In genomic region chr2:184685999-184686841, GRCh38 we compare ENCODE assay signal across 18 cellular contexts.
DNase-seq lines count a peak whose midpoint lies in the region; ATAC-seq and TF ChIP-seq lines count a peak whose summit lies in the region.
"Had no signal": no experiment of that assay in that cellular context is flagged by ENCODE, and none has a peak within 500 bp of the region (broad histone marks: within the 10 kb centered on the region; RNA-seq: fewer than 3 reads in every experiment).

No MANE protein-coding gene starts in this region.

- H2BK12ac ChIP-seq in H9 (ENCODE audit: insufficient read length, low read depth, low read length), result no peak overlapping the region

- no peaks in the 10 kb centered on the region for H3K79me2 ChIP-seq in H9 (ENCODE audit: insufficient read depth, low read length)

- no peak overlapping the region for H2BK120ac ChIP-seq in H9 (ENCODE audit: low read depth, low read length, poor library complexity, severe bottlenecking)

- H3K36me3 Mint-ChIP-seq in H9 (ENCODE audit: insufficient read depth in 1 of 3, low read depth in 3 of 3), result no peaks in the 10 kb centered on the region

- no peaks in the 10 kb centered on the region for H3K27me3 Mint-ChIP-seq in H9 (ENCODE audit: low read depth)
- H3K27me3 Mint-ChIP-seq: central memory CD8-positive, alpha-beta T cell; stimulated activated naive CD8-positive, alpha-beta T cell treated with anti-CD3 and anti-CD28 coated beads, Interleukin-15, Interleukin-2, amounts not matched to agents 100 ng/mL and 50 ng/mL, for 24 hours had no signal

- H3T11ph ChIP-seq in H9 (ENCODE audit: low read length), result no peak overlapping the region

- no peaks in the 10 kb centered on the region for H3K36me3 ChIP-seq in body of pancreas (replicated peaks in 1 of 2; ENCODE audit: insufficient read depth in 1 of 2, low read depth in 2 of 2)
- no peaks in the 10 kb centered on the region for H3K36me3 ChIP-seq in HAP-1 (replicated peaks)
- H3K36me3 ChIP-seq: esophagus squamous epithelium had no signal

- H3K27me3 ChIP-seq in H9 (ENCODE audit: insufficient read depth, low read length), result no peaks in the 10 kb centered on the region
- no peaks in the 10 kb centered on the region for H3K27me3 ChIP-seq in body of pancreas
- H3K27me3 ChIP-seq in HAP-1 (ENCODE audit: low read depth), result no peaks in the 10 kb centered on the region
- H3K27me3 ChIP-seq: esophagus squamous epithelium had no signal

- no peaks in the 10 kb centered on the region for H3K23me2 ChIP-seq in H9 (ENCODE audit: insufficient read length, low read depth, low read length, poor library complexity, severe bottlenecking)

- no peak overlapping the region for H3K9ac ChIP-seq in H9 (ENCODE audit: extremely low read depth, insufficient read length, low read length)

- H3K4me1 ChIP-seq in H9 (ENCODE audit: insufficient read depth, low read length) (no peaks in the 10 kb centered on the region), body of pancreas (no peaks in the 10 kb centered on the region), HAP-1 (no peaks in the 10 kb centered on the region)
- H3K4me1 ChIP-seq: esophagus squamous epithelium had no signal

- TF ChIP-seq CTCF in H9 (conservative IDR thresholded peaks at IDR 0.05) (no peak), GM10266 (IDR thresholded peaks at IDR 0.05; ENCODE audit: control insufficient read depth, insufficient read depth, low read depth, missing control alignments) (no peak), body of pancreas (IDR thresholded peaks at IDR 0.05) (no peak)

- H3K4me3 ChIP-seq in body of pancreas (no peak overlapping the region), HAP-1 (no peak overlapping the region)
- H3K4me3 ChIP-seq: esophagus squamous epithelium had no signal

- H3K79me1 ChIP-seq in H9 (ENCODE audit: insufficient read depth, low read depth, low read length, poor library complexity, severe bottlenecking), result no peaks in the 10 kb centered on the region

- H4K91ac ChIP-seq in H9 (ENCODE audit: insufficient read length, low read depth, low read length), result no peak overlapping the region

- peak; percentile 52 for DNase-seq in ELR (ENCODE audit: low read depth)
- DNase-seq in H9, result peak; percentile 15
- DNase-seq in amniotic epithelial cell (ENCODE audit: low read depth), result peak; percentile 76
- peak; percentile 70 for DNase-seq in iris pigment epithelial cell (ENCODE audit: low read depth)
- DNase-seq in GM10266 (ENCODE audit: extremely low spot score), result no peak
- no peak for DNase-seq in body of pancreas
- no peak for DNase-seq in HAP-1 (ENCODE audit: low spot score in 2 of 2)
- DNase-seq: activated CD4-positive, alpha-beta T cell treated with anti-CD3 and anti-CD28 coated beads, Interleukin-2, amount 50 U/mL, for 48 hours; AML-193; DMS79 treated with DMSO at 0.1 percent for 48 hours; esophagus squamous epithelium; NCI-H345; stimulated activated CD4-positive, alpha-beta T cell treated with anti-CD3 and anti-CD28 coated beads, Interleukin-4, amount 100 ng/mL, for 4 hours had no signal

- H2BK15ac ChIP-seq in H9 (ENCODE audit: low read depth, low read length), result no peak overlapping the region

- H3K9me3 Mint-ChIP-seq in H9, result no peaks in the 10 kb centered on the region
- H3K9me3 Mint-ChIP-seq: activated T-helper 2 cell treated with anti-CD3 and anti-CD28 coated beads, Interferon-gamma antibody, Interleukin-2, Interleukin-4, amounts not matched to agents 10 μg/mL and 5 μg/mL and 100 μg/mL, durations not matched to agents 14 hours and 24 hours and 36 hours; stimulated activated naive CD8-positive, alpha-beta T cell treated with anti-CD3 and anti-CD28 coated beads, Interleukin-15, Interleukin-2, amounts not matched to agents 100 ng/mL and 50 ng/mL, for 24 hours; T-helper 1 cell treated with Interleukin-12 subunit alpha and Interleukin-12 subunit beta and Interleukin-4 antibody, amounts not matched to agents 30 μg/mL and 1 μg/mL, for 36 hours had no signal

- H3K9me3 ChIP-seq in H9 (ENCODE audit: control insufficient read depth, low read depth, low read length) (no peaks in the 10 kb centered on the region), body of pancreas (no peaks in the 10 kb centered on the region), HAP-1 (no peaks in the 10 kb centered on the region)
- H3K9me3 ChIP-seq: esophagus squamous epithelium had no signal

- ATAC-seq in HG02885 (IDR thresholded peaks at IDR 0.05; ENCODE audit: poor library complexity, unreplicated experiment) (no peak), body of pancreas (no peak)

- H3K27ac ChIP-seq in H9 (ENCODE audit: insufficient read length, low read depth, low read length) (no peak overlapping the region), body of pancreas (no peak overlapping the region)
- H3K27ac ChIP-seq: esophagus squamous epithelium had no signal

- in situ Hi-C loops in HAP-1 (cut with MboI; ENCODE audit: low sequenced_read_pairs), result no loop called here

- intact Hi-C loops in body of pancreas (cut with DNase I), result no loop called here

- no peak overlapping the region for H2AK5ac ChIP-seq in H9 (ENCODE audit: insufficient read length, low read length)

- H4K5ac ChIP-seq in H9 (ENCODE audit: insufficient read length, low read depth, low read length), result no peak overlapping the region

- no peak overlapping the region for H3K4ac ChIP-seq in H9 (ENCODE audit: low read depth, low read length)

- no peak overlapping the region for H3K23ac ChIP-seq in H9 (ENCODE audit: insufficient read length, low read depth, low read length)

- H4K8ac ChIP-seq in H9 (replicated peaks; ENCODE audit: insufficient read length, low read depth, low read length), result no peak overlapping the region

- no peak overlapping the region for H3K27ac Mint-ChIP-seq in H9
- H3K27ac Mint-ChIP-seq: activated T-helper 2 cell treated with anti-CD3 and anti-CD28 coated beads, Interferon-gamma antibody, Interleukin-2, Interleukin-4, amounts not matched to agents 10 μg/mL and 5 μg/mL and 100 μg/mL, durations not matched to agents 14 hours and 24 hours and 36 hours; stimulated activated naive CD8-positive, alpha-beta T cell treated with anti-CD3 and anti-CD28 coated beads, Interleukin-15, Interleukin-2, amounts not matched to agents 100 ng/mL and 50 ng/mL, for 24 hours; T-helper 1 cell treated with Interleukin-12 subunit alpha and Interleukin-12 subunit beta and Interleukin-4 antibody, amounts not matched to agents 30 μg/mL and 1 μg/mL, for 36 hours had no signal

- no peak overlapping the region for H2BK20ac ChIP-seq in H9 (ENCODE audit: low read depth, low read length, poor library complexity, severe bottlenecking)

- WGBS in H9 (ENCODE audit: extremely low coverage, insufficient read length, low lambda C conversion rate), result no CpG with 5 or more reads among the region's 6 CpGs
- WGBS in body of pancreas, 2 donors, result 58 to 59% methylated on average over 4 to 6 of the region's 6 CpGs

- no peak overlapping the region for H3K18ac ChIP-seq in H9 (ENCODE audit: insufficient read length, low read depth, low read length)

- H3K14ac ChIP-seq in H9 (ENCODE audit: insufficient read depth, low read length), result no peak overlapping the region

- no peaks in the 10 kb centered on the region for H3K4me1 Mint-ChIP-seq in H9
- H3K4me1 Mint-ChIP-seq: central memory CD8-positive, alpha-beta T cell had no signal

- no peak overlapping the region for H3K56ac ChIP-seq in H9 (ENCODE audit: insufficient read length, low read depth, low read length)

- no peak overlapping the region for H2AFZ ChIP-seq in H9 (ENCODE audit: low read length)

- no peak overlapping the region for H2BK5ac ChIP-seq in H9 (ENCODE audit: insufficient read length, low read length)

- H4K20me1 ChIP-seq in H9 (ENCODE audit: control insufficient read depth, insufficient read depth, insufficient read length), result no peaks in the 10 kb centered on the region

- no peak for TF ChIP-seq POLR2A in body of pancreas (IDR thresholded peaks at IDR 0.05)

- no peak overlapping the region for H3K4me3 Mint-ChIP-seq in H9
- H3K4me3 Mint-ChIP-seq: central memory CD8-positive, alpha-beta T cell; stimulated activated naive CD8-positive, alpha-beta T cell treated with anti-CD3 and anti-CD28 coated beads, Interleukin-15, Interleukin-2, amounts not matched to agents 100 ng/mL and 50 ng/mL, for 24 hours; T-helper 1 cell treated with Interleukin-12 subunit alpha and Interleukin-12 subunit beta and Interleukin-4 antibody, amounts not matched to agents 30 μg/mL and 1 μg/mL, for 36 hours had no signal

- H3K4me2 ChIP-seq in H9 (ENCODE audit: insufficient read depth, insufficient read length, low read length), result no peak overlapping the region

Comparison
In these comparisons a context has a peak if more than half of its experiments do, and no peak if none do; other contexts are left out.
1. DNase-seq: peak in ELR (single experiment), H9 (single experiment), amniotic epithelial cell (single experiment) and iris pigment epithelial cell (single experiment); none in GM10266 (single experiment), body of pancreas (0 of 4) and HAP-1 (0 of 2).